Comparison of ENCODE assay signal across 26 cellular contexts in the genomic region with DNA sequence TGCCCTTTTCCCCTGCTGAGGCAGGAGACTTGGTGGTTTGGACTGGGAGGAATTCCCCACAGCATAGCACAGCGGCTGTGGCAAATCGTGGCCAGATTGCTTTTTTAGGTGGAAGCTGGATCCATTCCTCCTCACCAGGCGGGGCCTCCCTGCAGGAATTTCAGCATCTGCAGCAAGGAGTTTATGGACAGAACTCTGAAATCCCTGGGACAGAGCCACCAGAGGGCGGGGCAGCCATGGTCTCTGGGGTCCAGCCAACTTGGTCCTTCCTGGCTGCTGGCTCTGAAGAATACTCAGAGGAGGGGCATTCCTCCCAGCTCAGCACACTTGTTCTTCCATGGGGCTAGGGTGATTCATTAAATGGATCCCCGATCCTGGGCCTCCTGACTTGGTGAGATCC.
"Had no signal": no experiment of that assay in that cellular context is flagged by ENCODE, and none has a peak within 500 bp of the region (broad histone marks: within the 10 kb centered on the region; RNA-seq: fewer than 3 reads in every experiment).

No MANE protein-coding gene starts in this region.

- H3K27ac ChIP-seq: colonic mucosa, epithelial cell of prostate, esophagus squamous epithelium, gastrocnemius medialis, heart right ventricle, left lung had no signal

- DNase-seq: colonic mucosa; cortex of kidney; effector CD8-positive, alpha-beta T cell; effector memory CD8-positive, alpha-beta T cell; endodermal cell; erythroblast; esophagus squamous epithelium; foreskin fibroblast; foreskin melanocyte; gastrocnemius medialis; glutamatergic neuron; heart right ventricle; hypothalamus; immature natural killer cell; islet precursor cell; left cardiac atrium; left lung; left ventricle myocardium superior; mammary epithelial cell; mesendoderm; midbrain; naive thymus-derived CD4-positive, alpha-beta T cell had no signal

- FAIRE-seq: endometrium had no signal

- H3K4me1 ChIP-seq: colonic mucosa, esophagus squamous epithelium, gastrocnemius medialis, heart right ventricle, left lung had no signal

- ATAC-seq: effector memory CD8-positive, alpha-beta T cell; esophagus mucosa; gastrocnemius medialis; heart right ventricle; left cardiac atrium; left lung; left ventricle myocardium superior; naive thymus-derived CD4-positive, alpha-beta T cell had no signal

- H3K36me3 ChIP-seq: colonic mucosa, esophagus squamous epithelium, gastrocnemius medialis, heart right ventricle, left lung had no signal

- H3K27me3 ChIP-seq: colonic mucosa, esophagus squamous epithelium, heart right ventricle, left lung had no signal

- H3K4me3 ChIP-seq: colonic mucosa, esophagus squamous epithelium, gastrocnemius medialis, heart right ventricle, left lung, lung had no signal

- H3K9me3 ChIP-seq: colonic mucosa, esophagus squamous epithelium had no signal
